ENCODE assay signal across 26 cellular contexts in the genomic region with DNA sequence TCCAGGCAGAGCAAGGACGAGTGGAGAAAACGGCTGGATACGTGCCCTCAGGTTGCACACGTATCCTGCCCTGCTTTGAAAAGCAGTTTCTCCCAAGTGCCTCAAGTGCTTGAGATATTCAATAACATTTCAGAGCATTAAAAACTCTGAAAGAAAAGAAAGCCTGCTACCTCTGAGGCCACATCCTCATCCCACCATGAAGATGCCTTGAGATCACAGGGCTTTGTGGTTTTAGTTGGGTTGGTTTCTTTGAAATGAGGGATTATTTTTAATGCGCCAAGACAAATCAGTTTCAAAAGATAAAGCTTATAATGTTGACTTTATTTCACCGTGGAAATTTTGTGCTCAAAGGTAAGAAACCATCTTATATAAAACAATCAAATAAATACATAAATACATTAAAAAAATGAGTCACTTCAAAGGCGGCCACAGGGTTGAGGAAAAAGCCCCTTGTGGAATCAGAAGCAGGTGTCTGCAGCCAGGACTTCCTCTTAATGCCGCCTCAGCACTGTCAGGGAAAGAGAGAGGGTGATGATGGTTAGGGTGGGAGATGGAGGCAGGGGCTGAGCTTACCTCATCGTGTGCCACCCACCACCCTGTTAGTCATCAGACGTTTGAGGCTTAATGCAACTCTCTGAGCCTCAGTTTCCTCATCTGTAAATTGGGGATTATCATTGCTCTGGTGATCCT. TPM values are rescaled to one million over a fixed set of nuclear protein-coding genes. Genes with fewer than 3 reads are reported as not detected.
"Had no signal": no experiment of that assay in that cellular context is flagged by ENCODE, and none has a peak within 500 bp of the region (broad histone marks: within the 10 kb centered on the region; RNA-seq: fewer than 3 reads in every experiment).

No MANE protein-coding gene starts in this region.

- DNase-seq: activated CD4-positive, alpha-beta T cell treated with anti-CD3 and anti-CD28 coated beads, Interleukin-2, amount 50 U/mL, for 1 hour; activated CD4-positive, CD25-positive, alpha-beta regulatory T cell treated with anti-CD3 and anti-CD28 coated beads, Interleukin-2, amount 50 U/mL, for 72 hours; activated CD8-positive, alpha-beta memory T cell treated with anti-CD3 and anti-CD28 coated beads, Interleukin-2, amount 50 U/mL, for 4 hours; activated effector memory CD4-positive, alpha-beta T cell treated with anti-CD3 and anti-CD28 coated beads, Interleukin-2, amount 50 U/mL, for 16 hours; activated naive CD4-positive, alpha-beta T cell treated with anti-CD3 and anti-CD28 coated beads, Interleukin-2, amount 50 U/mL, for 16 hours; activated T-cell treated with anti-CD3 and anti-CD28 coated beads, Interleukin-2, amount 50 U/mL, for 48 hours; adrenal gland; effector CD8-positive, alpha-beta T cell; esophagus squamous epithelium; mesenchymal stem cell; mucosa of descending colon; naive B cell; ovary; psoas muscle; stimulated activated CD4-positive, alpha-beta T cell treated with anti-CD3 and anti-CD28 coated beads, Interleukin-4, amount 100 ng/mL, for 1 hour had no signal

- H3K36me3 Mint-ChIP-seq: naive B cell; stimulated activated effector memory CD8-positive, alpha-beta T cell treated with anti-CD3 and anti-CD28 coated beads, Interleukin-12 subunit alpha, Interleukin-12 subunit beta, amount 100 ng/mL, for 72 hours had no signal

- H3K4me3 Mint-ChIP-seq: dendritic cell treated with granulocyte-macrophage colony-stimulating factor and Interleukin-4, amounts not matched to agents 40 ng/mL and 50 ng/mL, for 4 days; naive B cell; neural crest cell; stimulated activated effector memory CD8-positive, alpha-beta T cell treated with anti-CD3 and anti-CD28 coated beads, Interleukin-12 subunit alpha, Interleukin-12 subunit beta, amount 100 ng/mL, for 72 hours had no signal

- H3K9me3 Mint-ChIP-seq: dendritic cell treated with granulocyte-macrophage colony-stimulating factor and Interleukin-4, amounts not matched to agents 40 ng/mL and 50 ng/mL, for 4 days; neural crest cell; stimulated activated effector memory CD8-positive, alpha-beta T cell treated with anti-CD3 and anti-CD28 coated beads, Interleukin-12 subunit alpha, Interleukin-12 subunit beta, amount 100 ng/mL, for 72 hours had no signal

- H3K27ac Mint-ChIP-seq: dendritic cell treated with granulocyte-macrophage colony-stimulating factor and Interleukin-4, amounts not matched to agents 40 ng/mL and 50 ng/mL, for 4 days; naive B cell; stimulated activated effector memory CD8-positive, alpha-beta T cell treated with anti-CD3 and anti-CD28 coated beads, Interleukin-12 subunit alpha, Interleukin-12 subunit beta, amount 100 ng/mL, for 72 hours had no signal

- H3K4me1 Mint-ChIP-seq: naive B cell; stimulated activated effector memory CD8-positive, alpha-beta T cell treated with anti-CD3 and anti-CD28 coated beads, Interleukin-12 subunit alpha, Interleukin-12 subunit beta, amount 100 ng/mL, for 72 hours had no signal

- ATAC-seq: mucosa of descending colon; psoas muscle; sciatic nerve; stimulated activated effector memory CD8-positive, alpha-beta T cell treated with anti-CD3 and anti-CD28 coated beads, Interleukin-12 subunit alpha, Interleukin-12 subunit beta, amount 100 ng/mL, for 72 hours had no signal

RNA-seq across cellular contexts. Expression of a gene that starts 1.4 kb away (rescaled TPM):
- total RNA-seq: adrenal gland, chondrocyte, endothelial cell of umbilical vein, esophagus squamous epithelium, lower leg skin, mucosa of descending colon, neural crest cell, ovary, sciatic nerve, thoracic aorta, upper lobe of left lung had no signal

RNA-seq across cellular contexts. Expression of a gene that starts 9.7 kb away (rescaled TPM):
- total RNA-seq: adrenal gland, chondrocyte, endothelial cell of umbilical vein, esophagus squamous epithelium, hepatocyte, lower leg skin, neural crest cell, smooth muscle cell, thoracic aorta had no signal
